ENCODE assay signal across 29 cellular contexts in genomic region chr12:44174053-44174452, GRCh38.
"Had no signal": no experiment of that assay in that cellular context is flagged by ENCODE, and none has a peak within 500 bp of the region (broad histone marks: within the 10 kb centered on the region; RNA-seq: fewer than 3 reads in every experiment).

No MANE protein-coding gene starts in this region.

- DNase-seq: stimulated activated CD4-positive, alpha-beta T cell treated with anti-CD3 and anti-CD28 coated beads, Interleukin-2, amount 100 ng/mL, for 48 hours; stimulated activated CD4-positive, alpha-beta T cell treated with anti-CD3 and anti-CD28 coated beads, Interleukin-4, amount 100 ng/mL, for 1 hour; stimulated activated CD4-positive, alpha-beta T cell treated with anti-CD3 and anti-CD28 coated beads, Interleukin-4, amount 100 ng/mL, for 24 hours; stimulated activated CD4-positive, alpha-beta T cell treated with anti-CD3 and anti-CD28 coated beads, Interleukin-4, amount 100 ng/mL, for 4 hours; stimulated activated CD8-positive, alpha-beta memory T cell treated with anti-CD3 and anti-CD28 coated beads, Interleukin-4, amount 100 ng/mL, for 48 hours; stimulated activated naive B cell treated with anti-CD40 and anti-IgM and Interleukin-4, amounts not matched to agents 10 μg/mL and 1 μg/mL and 100 μg/mL, for 72 hours; stimulated activated naive CD4-positive, alpha-beta T cell; stimulated activated naive CD4-positive, alpha-beta T cell treated with Interleukin-2 at 50 U/mL for 16 hours; stimulated activated naive CD8-positive, alpha-beta T cell treated with anti-CD3 and anti-CD28 coated beads, Interleukin-15, amount 100 ng/mL, for 72 hours; stimulated activated naive CD8-positive, alpha-beta T cell treated with anti-CD3 and anti-CD28 coated beads, Interleukin-15, Interleukin-2, amounts not matched to agents 100 U/mL and 50 U/mL, for 24 hours; stomach; substantia nigra; testis; thyroid gland; tibial artery; transverse colon; trophoblast cell; upper lobe of left lung; upper lobe of right lung; uterus had no signal

- H3K27me3 ChIP-seq: stomach, suprapubic skin, testis, thyroid gland, tibial artery, tibial nerve, transverse colon, upper lobe of left lung, upper lobe of right lung, uterus, vagina had no signal

- H3K9me3 ChIP-seq: stomach, suprapubic skin, testis, thoracic aorta, thyroid gland, tibial artery, transverse colon, upper lobe of left lung, upper lobe of right lung, uterus, vagina had no signal

- H3K4me1 Mint-ChIP-seq: stimulated activated effector memory CD8-positive, alpha-beta T cell treated with anti-CD3 and anti-CD28 coated beads, Interleukin-12 subunit alpha, Interleukin-12 subunit beta, amount 100 ng/mL, for 72 hours; stimulated activated memory B cell treated with anti-CD40 and anti-IgM and Interleukin-4, amounts not matched to agents 10 μg/mL and 1 μg/mL and 100 μg/mL, for 72 hours; stimulated activated naive B cell treated with anti-CD40 and anti-IgM and Interleukin-4, amounts not matched to agents 10 μg/mL and 1 μg/mL and 100 μg/mL, for 72 hours; stimulated activated naive CD8-positive, alpha-beta T cell treated with anti-CD3 and anti-CD28 coated beads, Interleukin-15, amount 100 ng/mL, for 72 hours had no signal

- H3K9me3 Mint-ChIP-seq: stimulated activated naive CD8-positive, alpha-beta T cell treated with anti-CD3 and anti-CD28 coated beads, Interleukin-15, Interleukin-2, amounts not matched to agents 100 ng/mL and 50 ng/mL, for 24 hours had no signal

- ATAC-seq: stimulated activated effector memory CD8-positive, alpha-beta T cell treated with anti-CD3 and anti-CD28 coated beads, Interleukin-12 subunit alpha, Interleukin-12 subunit beta, amount 100 ng/mL, for 72 hours; stimulated activated memory B cell treated with anti-CD40 and anti-IgM and Interleukin-4, amounts not matched to agents 10 μg/mL and 1 μg/mL and 100 μg/mL, for 72 hours; stimulated activated naive B cell treated with anti-CD40 and anti-IgM and Interleukin-4, amounts not matched to agents 10 μg/mL and 1 μg/mL and 100 μg/mL, for 72 hours; stimulated activated naive CD8-positive, alpha-beta T cell treated with anti-CD3 and anti-CD28 coated beads, Interleukin-15, amount 100 ng/mL, for 72 hours; stimulated activated naive CD8-positive, alpha-beta T cell treated with anti-CD3 and anti-CD28 coated beads, Interleukin-15, Interleukin-2, amounts not matched to agents 100 U/mL and 50 U/mL, for 24 hours; upper lobe of right lung had no signal

- H3K4me3 ChIP-seq: stomach, suprapubic skin, testis, thoracic aorta, thyroid gland, tibial artery, tibial nerve, transverse colon, upper lobe of left lung, upper lobe of right lung, uterus, vagina had no signal

- H3K36me3 Mint-ChIP-seq: stimulated activated effector memory CD8-positive, alpha-beta T cell treated with anti-CD3 and anti-CD28 coated beads, Interleukin-12 subunit alpha, Interleukin-12 subunit beta, amount 100 ng/mL, for 72 hours had no signal

- H3K4me1 ChIP-seq: stomach, suprapubic skin, testis, thyroid gland, tibial artery, tibial nerve, transverse colon, upper lobe of left lung, upper lobe of right lung, uterus, vagina had no signal

- H3K36me3 ChIP-seq: stomach, suprapubic skin, thoracic aorta, thyroid gland, tibial artery, tibial nerve, transverse colon, upper lobe of left lung, upper lobe of right lung, uterus, vagina had no signal

- FAIRE-seq: urothelium cell line had no signal

- H3K4me3 Mint-ChIP-seq: stimulated activated effector memory CD8-positive, alpha-beta T cell treated with anti-CD3 and anti-CD28 coated beads, Interleukin-12 subunit alpha, Interleukin-12 subunit beta, amount 100 ng/mL, for 72 hours; stimulated activated memory B cell treated with anti-CD40 and anti-IgM and Interleukin-4, amounts not matched to agents 10 μg/mL and 1 μg/mL and 100 μg/mL, for 72 hours; stimulated activated naive B cell treated with anti-CD40 and anti-IgM and Interleukin-4, amounts not matched to agents 10 μg/mL and 1 μg/mL and 100 μg/mL, for 72 hours; stimulated activated naive CD8-positive, alpha-beta T cell treated with anti-CD3 and anti-CD28 coated beads, Interleukin-15, amount 100 ng/mL, for 72 hours; stimulated activated naive CD8-positive, alpha-beta T cell treated with anti-CD3 and anti-CD28 coated beads, Interleukin-15, Interleukin-2, amounts not matched to agents 100 ng/mL and 50 ng/mL, for 24 hours; type B pancreatic cell had no signal

- H3K27ac Mint-ChIP-seq: stimulated activated effector memory CD8-positive, alpha-beta T cell treated with anti-CD3 and anti-CD28 coated beads, Interleukin-12 subunit alpha, Interleukin-12 subunit beta, amount 100 ng/mL, for 72 hours; stimulated activated memory B cell treated with anti-CD40 and anti-IgM and Interleukin-4, amounts not matched to agents 10 μg/mL and 1 μg/mL and 100 μg/mL, for 72 hours; stimulated activated naive B cell treated with anti-CD40 and anti-IgM and Interleukin-4, amounts not matched to agents 10 μg/mL and 1 μg/mL and 100 μg/mL, for 72 hours; stimulated activated naive CD8-positive, alpha-beta T cell treated with anti-CD3 and anti-CD28 coated beads, Interleukin-15, amount 100 ng/mL, for 72 hours; stimulated activated naive CD8-positive, alpha-beta T cell treated with anti-CD3 and anti-CD28 coated beads, Interleukin-15, Interleukin-2, amounts not matched to agents 100 ng/mL and 50 ng/mL, for 24 hours; type B pancreatic cell had no signal

- H3K27ac ChIP-seq: stomach, suprapubic skin, testis, thoracic aorta, thyroid gland, tibial artery, tibial nerve, transverse colon, upper lobe of left lung, upper lobe of right lung, uterus, vagina had no signal

- H3K27me3 Mint-ChIP-seq: stimulated activated memory B cell treated with anti-CD40 and anti-IgM and Interleukin-4, amounts not matched to agents 10 μg/mL and 1 μg/mL and 100 μg/mL, for 72 hours; stimulated activated naive B cell treated with anti-CD40 and anti-IgM and Interleukin-4, amounts not matched to agents 10 μg/mL and 1 μg/mL and 100 μg/mL, for 72 hours; stimulated activated naive CD8-positive, alpha-beta T cell treated with anti-CD3 and anti-CD28 coated beads, Interleukin-15, amount 100 ng/mL, for 72 hours; stimulated activated naive CD8-positive, alpha-beta T cell treated with anti-CD3 and anti-CD28 coated beads, Interleukin-15, Interleukin-2, amounts not matched to agents 100 ng/mL and 50 ng/mL, for 24 hours; type B pancreatic cell had no signal
